20 cellular contexts compared by ENCODE assay signal in genomic region chr9:126692041-126692758, GRCh38.
DNase-seq lines count a peak whose midpoint lies in the region; ATAC-seq, FAIRE-seq and TF ChIP-seq lines count a peak whose summit lies in the region.
"Had no signal": no experiment of that assay in that cellular context is flagged by ENCODE, and none has a peak within 500 bp of the region (broad histone marks: within the 10 kb centered on the region; RNA-seq: fewer than 3 reads in every experiment).

No MANE protein-coding gene starts in this region.

- H3K4me1 Mint-ChIP-seq in CD14-positive monocyte (no peaks in the 10 kb centered on the region), H9 (peaks cover 17 to 36% of the 10 kb centered on the region in 2 experiments)
- no peaks in the 10 kb centered on the region for H3K4me1 Mint-ChIP-seq in activated T-cell treated with anti-CD3 and anti-CD28 coated beads, Interleukin-2, amount 50 U/mL, for 24 hours (ENCODE audit: low read depth)

- H3K4me3 Mint-ChIP-seq in CD14-positive monocyte, result no peak overlapping the region
- no peak overlapping the region for H3K4me3 Mint-ChIP-seq in H9
- no peak overlapping the region for H3K4me3 Mint-ChIP-seq in activated T-cell treated with anti-CD3 and anti-CD28 coated beads, Interleukin-2, amount 50 U/mL, for 24 hours

- H3K9ac ChIP-seq in H9 (ENCODE audit: extremely low read depth, insufficient read length, low read length) (no peak overlapping the region), H1 (replicated peaks in 1 of 4; ENCODE audit: extremely low read depth in 1 of 4, low read depth in 3 of 4, low read length in 3 of 4) (no peak overlapping the region), neuronal stem cell (ENCODE audit: low read depth, low read length, poor library complexity) (peak overlapping the region; percentile 71)

- H4K5ac ChIP-seq in H9 (ENCODE audit: insufficient read length, low read depth, low read length) (no peak overlapping the region), H1 (ENCODE audit: insufficient read length, low read depth, low read length) (no peak overlapping the region)

- no peaks in the 10 kb centered on the region for H3K79me2 ChIP-seq in H9 (ENCODE audit: insufficient read depth, low read length)
- no peaks in the 10 kb centered on the region for H3K79me2 ChIP-seq in H1 (ENCODE audit: control insufficient read depth in 1 of 2, insufficient read depth in 2 of 2, low read length in 2 of 2)

- CTCF ChIA-PET in H1 (lab: Charles Lee; ENCODE audit: partially characterized antibody), result interaction anchor here (0.6 to 23.0 kb wide), 5 partner anchors 12 to 76 kb away, joined by 3 to 323 read pairs (median 64); no protein-coding TSS in a partner anchor

- no peak for FAIRE-seq in H1 (lab: Jason Lieb, UNC)
- FAIRE-seq: H54 had no signal

- no peak for ATAC-seq in HG03439 (IDR thresholded peaks at IDR 0.05; ENCODE audit: unreplicated experiment)
- ATAC-seq: PC-3 had no signal

- H4K8ac ChIP-seq in H9 (replicated peaks; ENCODE audit: insufficient read length, low read depth, low read length) (no peak overlapping the region), H1 (ENCODE audit: extremely low read depth, insufficient read depth, low read length) (no peak overlapping the region), neuronal stem cell (ENCODE audit: low read depth, low read length) (peak overlapping the region; percentile 52)

- no peak for TF ChIP-seq EP300 in H1 (IDR thresholded peaks at IDR 0.05; ENCODE audit: borderline replicate concordance in 1 of 2, low read depth in 2 of 2, low read length in 2 of 2)

- H3K4me1 ChIP-seq in H9 (ENCODE audit: insufficient read depth, low read length) (no peaks in the 10 kb centered on the region; the same call in 1 of the 2 replicates), H1 (replicated peaks in 1 of 4; ENCODE audit: control insufficient read depth in 3 of 4, insufficient read depth in 4 of 4, low read length in 3 of 4) (peaks cover 0 to 13% (median 3%) of the 10 kb centered on the region in 4 experiments; a peak in 5 of 7 replicates), neuronal stem cell (ENCODE audit: control insufficient read depth in 2 of 2, insufficient read depth in 1 of 2, low read depth in 1 of 2, low read length in 2 of 2) (peaks cover 0 to 3% of the 10 kb centered on the region in 2 donors)

- H3K4me2 ChIP-seq in H9 (ENCODE audit: insufficient read depth, insufficient read length, low read length) (no peak overlapping the region), H1 (ENCODE audit: insufficient read depth in 1 of 2, low read depth in 2 of 2, low read length in 2 of 2) (no peak overlapping the region), neuronal stem cell (ENCODE audit: insufficient read depth, low read length, poor library complexity, severe bottlenecking) (no peak overlapping the region)

- H2AK5ac ChIP-seq in H9 (ENCODE audit: insufficient read length, low read length) (no peak overlapping the region), H1 (ENCODE audit: low read depth, low read length) (peak overlapping the region; percentile 57), neuronal stem cell (ENCODE audit: low read depth, low read length) (peak overlapping the region; percentile 21)

- no peaks in the 10 kb centered on the region for H3K79me1 ChIP-seq in H9 (ENCODE audit: insufficient read depth, low read depth, low read length, poor library complexity, severe bottlenecking)
- H3K79me1 ChIP-seq in H1 (ENCODE audit: low read depth, low read length), result no peaks in the 10 kb centered on the region
- no peaks in the 10 kb centered on the region for H3K79me1 ChIP-seq in neuronal stem cell (ENCODE audit: low read depth, low read length)

- no peak overlapping the region for H2BK5ac ChIP-seq in H9 (ENCODE audit: insufficient read length, low read length)
- 0 out of 2 replicates have a peak overlapping the region, but pooled peaks have one; percentile 20 for H2BK5ac ChIP-seq in H1 (ENCODE audit: low read depth, low read length)
- peak overlapping the region; percentile 48 for H2BK5ac ChIP-seq in neuronal stem cell (ENCODE audit: low read length)

- H4K91ac ChIP-seq in H9 (ENCODE audit: insufficient read length, low read depth, low read length) (no peak overlapping the region), H1 (replicated peaks; ENCODE audit: insufficient read length, low read length) (peak overlapping the region; percentile 1), neuronal stem cell (ENCODE audit: low read depth, low read length, poor library complexity) (no peak overlapping the region)

- H3K23ac ChIP-seq in H9 (ENCODE audit: insufficient read length, low read depth, low read length) (no peak overlapping the region), H1 (ENCODE audit: insufficient read length) (no peak overlapping the region), neuronal stem cell (ENCODE audit: low read depth, low read length, poor library complexity) (peak overlapping the region; percentile 37)

- H3K27ac Mint-ChIP-seq in CD14-positive monocyte, result no peak overlapping the region
- no peak overlapping the region; a peak in 2 of 7 replicates for H3K27ac Mint-ChIP-seq in H9
- H3K27ac Mint-ChIP-seq in activated T-cell treated with anti-CD3 and anti-CD28 coated beads, Interleukin-2, amount 50 U/mL, for 24 hours, result no peak overlapping the region

- H2BK120ac ChIP-seq in H9 (ENCODE audit: low read depth, low read length, poor library complexity, severe bottlenecking) (no peak overlapping the region), H1 (replicated peaks; ENCODE audit: low read depth, low read length) (no peak overlapping the region), neuronal stem cell (ENCODE audit: low read depth, low read length) (no peak overlapping the region)

- H2BK20ac ChIP-seq in H9 (ENCODE audit: low read depth, low read length, poor library complexity, severe bottlenecking), result no peak overlapping the region
- H2BK20ac ChIP-seq in H1 (ENCODE audit: low read length), result no peak overlapping the region

- no peaks in the 10 kb centered on the region for H3K36me3 Mint-ChIP-seq in CD14-positive monocyte
- no peaks in the 10 kb centered on the region for H3K36me3 Mint-ChIP-seq in H9 (ENCODE audit: insufficient read depth in 1 of 3, low read depth in 3 of 3)
- no peaks in the 10 kb centered on the region for H3K36me3 Mint-ChIP-seq in activated T-cell treated with anti-CD3 and anti-CD28 coated beads, Interleukin-2, amount 50 U/mL, for 24 hours (ENCODE audit: low read depth)

- POLR2A ChIA-PET in H1 (lab: Charles Lee; ENCODE audit: partially characterized antibody), result no interaction called here

- no peak overlapping the region for H3K27ac ChIP-seq in H9 (ENCODE audit: insufficient read length, low read depth, low read length)
- no peak overlapping the region for H3K27ac ChIP-seq in H1 (ENCODE audit: low read depth, low read length)
- no peak overlapping the region for H3K27ac ChIP-seq in neuronal stem cell (replicated peaks; ENCODE audit: low read length)

- H2AFZ ChIP-seq in H9 (ENCODE audit: low read length), result no peak overlapping the region
- H2AFZ ChIP-seq in H1 (ENCODE audit: low read length), result no peak overlapping the region
- no peak overlapping the region for H2AFZ ChIP-seq in neuronal stem cell (ENCODE audit: low read length)

- H3K14ac ChIP-seq in H9 (ENCODE audit: insufficient read depth, low read length) (no peak overlapping the region), H1 (ENCODE audit: insufficient read length) (no peak overlapping the region), neuronal stem cell (ENCODE audit: low read length) (peak overlapping the region; percentile 90)

- no peak for TF ChIP-seq RAD21 in H1 (IDR thresholded peaks at IDR 0.05 in 1 of 2, conservative IDR thresholded peaks at IDR 0.05 in 1 of 2; ENCODE audit: low read depth in 2 of 2, low read length in 2 of 2)

- H3T11ph ChIP-seq in H9 (ENCODE audit: low read length), result no peak overlapping the region

- DNase-seq in CD14-positive monocyte (ENCODE audit: low spot score) (peak; percentile 30), H9 (peak; percentile 25), H1 (ENCODE audit: low read depth in 1 of 2, low spot score in 2 of 2) (no peak), neuronal stem cell (ENCODE audit: low spot score) (no peak), HK-2 (ENCODE audit: unreplicated experiment) (no peak)
- DNase-seq in activated T-cell treated with anti-CD3 and anti-CD28 coated beads, Interleukin-2, amount 50 U/mL, for 1 hour, result no peak
- no peak for DNase-seq in activated T-cell treated with anti-CD3 and anti-CD28 coated beads, Interleukin-2, amount 50 U/mL, for 24 hours
- DNase-seq: C1 segment of cervical spinal cord, DND-41, KG1, NCI-H1105 treated with DMSO at 0.1 percent for 48 hours, NCI-H187, NCI-H2107, NCI-H2227 treated with DMSO at 0.1 percent for 48 hours, NCI-H510A treated with DMSO at 0.1 percent for 48 hours, NCI-H774, PC-3, RPMI8226 had no signal

- H3K23me2 ChIP-seq in H9 (ENCODE audit: insufficient read length, low read depth, low read length, poor library complexity, severe bottlenecking), result no peaks in the 10 kb centered on the region
- no peaks in the 10 kb centered on the region for H3K23me2 ChIP-seq in H1 (ENCODE audit: low read depth, low read length)

- no CpG with 5 or more reads among the region's 20 CpGs for whole genome bisulfite sequencing in H9 (ENCODE audit: extremely low coverage, insufficient read length, low lambda C conversion rate)
- WGBS in H1 (ENCODE audit: extremely low coverage in 1 of 2, insufficient coverage in 1 of 2, insufficient read length in 1 of 2, insufficient replicate concordance in 2 of 2, low coverage in 1 of 2, low lambda C conversion rate in 2 of 2, missing lambda C conversion rate in 1 of 2), 2 experiments, result 89% methylated on average over 20 of the region's 20 CpGs; no CpG with 5 or more reads in 1 of the 2 experiments
- WGBS in neuronal stem cell (ENCODE audit: extremely low coverage in 2 of 2, insufficient read length in 2 of 2, insufficient replicate concordance in 1 of 2), 2 donors, result no CpG with 5 or more reads among the region's 20 CpGs

- no peak for TF ChIP-seq CTCF in CD14-positive monocyte (IDR thresholded peaks at IDR 0.05)
- no peak for TF ChIP-seq CTCF in H9 (conservative IDR thresholded peaks at IDR 0.05)
- no peak for TF ChIP-seq CTCF in H1 (IDR thresholded peaks at IDR 0.05; ENCODE audit: control extremely low read depth in 1 of 3, insufficient read depth in 1 of 3, low read depth in 1 of 3, low read length in 3 of 3)

- H3K9me3 ChIP-seq in H9 (ENCODE audit: control insufficient read depth, low read depth, low read length), result no peaks in the 10 kb centered on the region
- no peaks in the 10 kb centered on the region for H3K9me3 ChIP-seq in H1 (ENCODE audit: insufficient read depth in 2 of 2, low read depth in 1 of 2, low read length in 1 of 2)
- no peaks in the 10 kb centered on the region for H3K9me3 ChIP-seq in neuronal stem cell (replicated peaks in 1 of 2; ENCODE audit: control insufficient read depth in 2 of 2, insufficient read depth in 1 of 2, low read depth in 1 of 2, low read length in 2 of 2)

- no peak overlapping the region for H3K18ac ChIP-seq in H9 (ENCODE audit: insufficient read length, low read depth, low read length)
- no peak overlapping the region for H3K18ac ChIP-seq in H1 (ENCODE audit: extremely low read depth, low read length)
- H3K18ac ChIP-seq in neuronal stem cell (ENCODE audit: low read length), result peak overlapping the region; percentile 80

- H2BK12ac ChIP-seq in H9 (ENCODE audit: insufficient read length, low read depth, low read length), result no peak overlapping the region
- H2BK12ac ChIP-seq in H1 (ENCODE audit: low read depth, low read length), result peak overlapping the region; percentile 45; the same call in 1 of the 2 replicates
- H2BK12ac ChIP-seq in neuronal stem cell (ENCODE audit: low read length), result peak overlapping the region; percentile 98

- H3K56ac ChIP-seq in H9 (ENCODE audit: insufficient read length, low read depth, low read length) (no peak overlapping the region), H1 (replicated peaks; ENCODE audit: insufficient read length, low read depth, low read length) (no peak overlapping the region)

- H3K4me3 ChIP-seq in H1 (ENCODE audit: extremely low read depth in 1 of 4, insufficient read depth in 2 of 4, low read depth in 3 of 4, low read length in 4 of 4), result no peak overlapping the region
- H3K4me3 ChIP-seq in neuronal stem cell (ENCODE audit: low read length in 2 of 2), result peak overlapping the region in 1 of 2 donors; percentile 41

- intact Hi-C loops in CD14-positive monocyte (cut with micrococcal nuclease), result no loop called here

- peaks cover 21 to 26% (median 21%) of the 10 kb centered on the region in 3 donors for H3K27me3 Mint-ChIP-seq in CD14-positive monocyte (ENCODE audit: low read depth in 3 of 3)
- H3K27me3 Mint-ChIP-seq in H9 (ENCODE audit: low read depth), result peaks cover 81% of the 10 kb centered on the region
- peaks cover 41% of the 10 kb centered on the region for H3K27me3 Mint-ChIP-seq in activated T-cell treated with anti-CD3 and anti-CD28 coated beads, Interleukin-2, amount 50 U/mL, for 24 hours

- H3K36me3 ChIP-seq in H1 (ENCODE audit: control insufficient read depth in 2 of 4, insufficient read depth in 4 of 4, low read length in 3 of 4) (no peaks in the 10 kb centered on the region), neuronal stem cell (replicated peaks in 1 of 2; ENCODE audit: control insufficient read depth in 2 of 2, insufficient read depth in 2 of 2, low read length in 2 of 2) (no peaks in the 10 kb centered on the region)

- H2BK15ac ChIP-seq in H9 (ENCODE audit: low read depth, low read length), result no peak overlapping the region
- peak overlapping the region; percentile 88; the same call in 1 of the 2 replicates for H2BK15ac ChIP-seq in H1 (ENCODE audit: low read length)
- no peak overlapping the region for H2BK15ac ChIP-seq in neuronal stem cell (ENCODE audit: low read length)

- no peak for TF ChIP-seq POLR2A in H1 (IDR thresholded peaks at IDR 0.05; ENCODE audit: control extremely low read depth in 1 of 2, low read depth in 2 of 2, low read length in 2 of 2)

- H3K9me3 Mint-ChIP-seq in CD14-positive monocyte (peaks cover 0 to 2% (median 0%) of the 10 kb centered on the region in 7 donors), H9 (no peaks in the 10 kb centered on the region)
- H3K9me3 Mint-ChIP-seq in activated T-cell treated with anti-CD3 and anti-CD28 coated beads, Interleukin-2, amount 50 U/mL, for 24 hours, result no peaks in the 10 kb centered on the region

- no peaks in the 10 kb centered on the region for H4K20me1 ChIP-seq in H9 (ENCODE audit: control insufficient read depth, insufficient read depth, insufficient read length)
- peaks cover 0 to 4% of the 10 kb centered on the region in 2 experiments for H4K20me1 ChIP-seq in H1 (replicated peaks in 1 of 2; ENCODE audit: control insufficient read depth in 1 of 2, insufficient read depth in 2 of 2, low read length in 2 of 2)

- H3K27me3 ChIP-seq in H9 (ENCODE audit: insufficient read depth, low read length) (no peaks in the 10 kb centered on the region), H1 (replicated peaks in 1 of 4; ENCODE audit: control insufficient read depth in 3 of 4, extremely low read depth in 1 of 4, insufficient read depth in 3 of 4, low read length in 3 of 4) (peaks cover 0 to 3% (median under 1%) of the 10 kb centered on the region in 4 experiments; a peak in 2 of 7 replicates), neuronal stem cell (ENCODE audit: control insufficient read depth in 3 of 3, insufficient read depth in 3 of 3, low read depth in 1 of 3, low read length in 3 of 3) (peaks cover 0 to 88% (median 44%) of the 10 kb centered on the region in 3 experiments)

- H3K4ac ChIP-seq in H9 (ENCODE audit: low read depth, low read length) (no peak overlapping the region), H1 (replicated peaks; ENCODE audit: insufficient read length, low read depth, low read length) (no peak overlapping the region), neuronal stem cell (ENCODE audit: low read length) (no peak overlapping the region)

Comparison
In these comparisons a context has a peak if more than half of its experiments do, and no peak if none do; other contexts are left out.
1. DNase-seq: peak in CD14-positive monocyte (single experiment) and H9 (single experiment); none in H1 (0 of 2), neuronal stem cell (single experiment), activated T-cell treated with anti-CD3 and anti-CD28 coated beads, Interleukin-2, amount 50 U/mL, for 1 hour (single experiment), HK-2 (single experiment) and activated T-cell treated with anti-CD3 and anti-CD28 coated beads, Interleukin-2, amount 50 U/mL, for 24 hours (single experiment).